21 cellular contexts compared by ENCODE assay signal in genomic region chr1:221509575-221510360, GRCh38.
DNase-seq lines count a peak whose midpoint lies in the region; ATAC-seq and TF ChIP-seq lines count a peak whose summit lies in the region.
"Had no signal": no experiment of that assay in that cellular context is flagged by ENCODE, and none has a peak within 500 bp of the region (broad histone marks: within the 10 kb centered on the region; RNA-seq: fewer than 3 reads in every experiment).

No MANE protein-coding gene starts in this region.

- TF ChIP-seq CTCF in fibroblast of pulmonary artery (IDR thresholded peaks at IDR 0.05; ENCODE audit: low read length, missing control alignments), result no peak

- DNase-seq in NAMALWA (ENCODE audit: low spot score) (peak; percentile 66), fibroblast of pulmonary artery (ENCODE audit: low read depth) (peak; percentile 38), NOMO-1 treated with DMSO at 0.1 percent for 48 hours (lab: John Stamatoyannopoulos, UW; ENCODE audit: unreplicated experiment) (no peak)
- DNase-seq: activated CD8-positive, alpha-beta T cell treated with anti-CD3 and anti-CD28 coated beads for 36 hours; activated naive CD8-positive, alpha-beta T cell treated with anti-CD3 and anti-CD28 coated beads for 36 hours; activated T-cell treated with anti-CD3 and anti-CD28 coated beads, Interleukin-2, amount 50 U/mL, for 4 hours; caudate nucleus; effector memory CD8-positive, alpha-beta T cell; GM23248; hippocampal formation; NCI-H1092 treated with DMSO at 0.1 percent for 48 hours; NCI-H2171; nephron progenitor cell; RPMI8226; thyroid gland had no signal

- ATAC-seq in GM18498 (IDR thresholded peaks at IDR 0.05; ENCODE audit: unreplicated experiment) (peak; percentile 80), GM19463 (IDR thresholded peaks at IDR 0.05; ENCODE audit: unreplicated experiment) (peak; percentile 59), GM19455 (IDR thresholded peaks at IDR 0.05; ENCODE audit: unreplicated experiment) (no peak), HG03565 (IDR thresholded peaks at IDR 0.05; ENCODE audit: unreplicated experiment) (no peak)
- ATAC-seq: activated CD8-positive, alpha-beta T cell treated with anti-CD3 and anti-CD28 coated beads for 36 hours; activated T-cell treated with anti-CD3 and anti-CD28 coated beads, Interleukin-2, amount 50 U/mL, for 4 hours; effector memory CD8-positive, alpha-beta T cell; K562; stimulated activated memory B cell treated with anti-CD40 and anti-IgM and Interleukin-4, amounts not matched to agents 10 μg/mL and 1 μg/mL and 100 μg/mL, for 72 hours had no signal

- H3K4me3 ChIP-seq in fibroblast of pulmonary artery (replicated peaks; ENCODE audit: low read depth, low read length), result no peak overlapping the region
- H3K4me3 ChIP-seq: GM23248, K562, thyroid gland had no signal

Comparison
In these comparisons a context has a peak if more than half of its experiments do, and no peak if none do; other contexts are left out.
1. ATAC-seq: peak in GM18498 (single experiment) and GM19463 (single experiment); none in GM19455 (single experiment) and HG03565 (single experiment).